8 cellular contexts compared by ENCODE assay signal in the genomic region with DNA sequence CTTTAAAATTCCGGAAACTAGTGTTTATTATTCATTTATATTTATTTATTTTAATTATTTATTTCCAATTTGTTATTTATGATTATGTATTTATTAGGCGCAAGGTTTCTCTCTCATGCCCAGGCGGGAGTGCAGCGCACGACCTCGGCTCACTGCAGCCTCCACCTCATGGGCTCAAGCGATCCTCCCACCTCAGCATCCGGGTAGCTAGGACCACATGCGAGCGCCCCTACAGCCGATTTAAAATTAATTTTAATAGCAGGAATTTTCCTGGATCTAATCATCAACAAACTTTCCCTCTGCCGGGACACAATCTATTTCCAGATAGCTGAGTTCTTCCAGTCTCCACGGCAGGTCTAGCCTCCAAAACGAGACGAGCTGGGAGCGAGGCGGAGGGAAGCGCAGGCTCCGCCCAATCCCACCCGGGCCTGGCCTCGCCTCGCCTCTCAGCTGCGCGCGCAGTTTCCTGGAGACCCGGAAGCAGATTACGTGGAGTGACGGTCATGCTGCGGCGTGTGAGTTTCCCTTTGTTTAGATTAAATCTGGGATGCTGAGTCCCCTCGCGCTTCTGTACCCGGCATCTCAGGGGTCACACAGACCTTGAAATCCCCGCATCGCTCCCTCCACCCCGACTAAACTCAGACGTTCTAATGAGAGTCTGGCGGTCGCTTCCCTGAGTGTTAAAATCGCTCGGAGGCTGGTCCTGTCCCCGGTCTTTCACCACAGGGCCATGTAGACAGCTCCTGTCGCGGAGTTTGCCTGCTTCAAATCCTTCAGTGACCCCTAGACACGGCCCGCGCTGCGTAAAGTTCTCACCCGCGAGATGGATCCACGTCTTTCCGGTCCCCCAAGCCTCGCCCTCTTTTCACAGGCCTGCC. TPM values are rescaled to one million over a fixed set of nuclear protein-coding genes. Genes with fewer than 3 reads are reported as not detected.
A peak's percentile ranks its signal among the peaks of the same experiment; 100 is the strongest.
DNase-seq lines count a peak whose midpoint lies in the region; TF ChIP-seq lines count a peak whose summit lies in the region.

A gene (plus strand): TSS at position 461 of the 878 bp plus-strand sequence. CDS start 43 bp downstream, at position 504.

- no peak for TF ChIP-seq POLR2A in erythroblast (IDR thresholded peaks at IDR 0.05; ENCODE audit: low read length)

- H3K27ac Mint-ChIP-seq in HFFc6 = peak within 1 kb of the TSS; percentile 96
- peak within 1 kb of the TSS; percentile 96 for H3K27ac Mint-ChIP-seq in activated T-cell treated with anti-CD3 and anti-CD28 coated beads, Interleukin-2, amount 50 U/mL, for 24 hours

- DNase-seq in DMS 273 (lab: John Stamatoyannopoulos, UW; ENCODE audit: unreplicated experiment) = peak; percentile 85
- DNase-seq in HFFc6 = peak; percentile 46
- peak; percentile 87 for DNase-seq in NCI-H774 (lab: John Stamatoyannopoulos, UW)
- DNase-seq in activated T-cell treated with anti-CD3 and anti-CD28 coated beads, Interleukin-2, amount 50 U/mL, for 24 hours = peak; percentile 94
- peak; percentile 69 to 73 for DNase-seq in erythroblast (lab: John Stamatoyannopoulos, UW)
- peak; percentile 95 for DNase-seq in mucosa of gallbladder (ENCODE audit: low spot score)
- DNase-seq in stimulated activated CD8-positive, alpha-beta memory T cell treated with anti-CD3 and anti-CD28 coated beads, Interleukin-2, amount 100 ng/mL, for 48 hours (ENCODE audit: low read depth in 2 of 2) = peak; percentile 86 to 87
- DNase-seq in NOMO-1 treated with DMSO at 0.1 percent for 48 hours (lab: John Stamatoyannopoulos, UW; ENCODE audit: unreplicated experiment) = no peak

- no peaks in the 10 kb centered on the region; the same call in 1 of the 2 replicates for H3K27me3 Mint-ChIP-seq in HFFc6 (ENCODE audit: insufficient read depth)
- H3K27me3 Mint-ChIP-seq in activated T-cell treated with anti-CD3 and anti-CD28 coated beads, Interleukin-2, amount 50 U/mL, for 24 hours = no peaks in the 10 kb centered on the region

- peaks cover 56% of the 10 kb centered on the region for H3K36me3 Mint-ChIP-seq in HFFc6 (ENCODE audit: low read depth)
- peaks cover 75% of the 10 kb centered on the region for H3K36me3 Mint-ChIP-seq in activated T-cell treated with anti-CD3 and anti-CD28 coated beads, Interleukin-2, amount 50 U/mL, for 24 hours (ENCODE audit: low read depth)

- H3K4me3 Mint-ChIP-seq in HFFc6 = peak within 1 kb of the TSS; percentile 92
- H3K4me3 Mint-ChIP-seq in activated T-cell treated with anti-CD3 and anti-CD28 coated beads, Interleukin-2, amount 50 U/mL, for 24 hours = peak within 1 kb of the TSS; percentile 87

- no peak; the same call in 1 of the 2 replicates for TF ChIP-seq CTCF in HFFc6 (IDR thresholded peaks at IDR 0.05)

- H3K9me3 Mint-ChIP-seq in HFFc6 = peaks cover 81% of the 10 kb centered on the region
- H3K9me3 Mint-ChIP-seq in activated T-cell treated with anti-CD3 and anti-CD28 coated beads, Interleukin-2, amount 50 U/mL, for 24 hours = peaks cover 55% of the 10 kb centered on the region

- no peaks in the 10 kb centered on the region; the same call in 1 of the 2 replicates for H3K4me1 Mint-ChIP-seq in HFFc6 (ENCODE audit: low read depth)
- peaks cover 18% of the 10 kb centered on the region for H3K4me1 Mint-ChIP-seq in activated T-cell treated with anti-CD3 and anti-CD28 coated beads, Interleukin-2, amount 50 U/mL, for 24 hours (ENCODE audit: low read depth)

RNA-seq across cellular contexts. Expression of the gene that starts here (rescaled TPM):
- total RNA-seq in HFFc6 (2021; fragmentation: NEBNext Ultra II Directional; extraction: Animal tissue kit (Norgen Biotek cat#: 25700)) = 10 to 100 TPM in 4 of 6 experiments, 1 to 10 TPM in 2; 7.5 to 21.7 (median 19.5) TPM
- total RNA-seq in mucosa of gallbladder = 18.6 TPM
